ENCODE assay signal across 14 cellular contexts in genomic region chr13:100521912-100522490, GRCh38.
DNase-seq lines count a peak whose midpoint lies in the region; ATAC-seq and TF ChIP-seq lines count a peak whose summit lies in the region.
"Had no signal": no experiment of that assay in that cellular context is flagged by ENCODE, and none has a peak within 500 bp of the region (broad histone marks: within the 10 kb centered on the region; RNA-seq: fewer than 3 reads in every experiment).

No MANE protein-coding gene starts in this region.

- H3K27ac ChIP-seq in transverse colon (no peak overlapping the region), neuronal stem cell (replicated peaks; ENCODE audit: low read length) (no peak overlapping the region)
- H3K27ac ChIP-seq: psoas muscle had no signal

- no peak overlapping the region for H2BK5ac ChIP-seq in neuronal stem cell (ENCODE audit: low read length)

- TF ChIP-seq EP300 in transverse colon (IDR thresholded peaks at IDR 0.05; ENCODE audit: low read depth) = no peak

- H3K9me3 ChIP-seq in transverse colon (no peaks in the 10 kb centered on the region), neuronal stem cell (replicated peaks in 1 of 2; ENCODE audit: control insufficient read depth in 2 of 2, insufficient read depth in 1 of 2, low read depth in 1 of 2, low read length in 2 of 2) (no peaks in the 10 kb centered on the region)
- H3K9me3 ChIP-seq: psoas muscle had no signal

- DNase-seq in activated naive CD4-positive, alpha-beta T cell treated with anti-CD3 and anti-CD28 coated beads, Interleukin-2, amount 50 U/mL, for 72 hours (ENCODE audit: low spot score in 2 of 2) = no peak
- DNase-seq in NCI-H1694 (lab: John Stamatoyannopoulos, UW) (peak; percentile 96), transverse colon (no peak), ACHN (no peak), neuronal stem cell (ENCODE audit: low spot score) (no peak)
- peak; percentile 16 for DNase-seq in central memory CD4-positive, alpha-beta T cell
- DNase-seq in stimulated activated CD8-positive, alpha-beta memory T cell treated with anti-CD3 and anti-CD28 coated beads, Interleukin-4, amount 100 ng/mL, for 48 hours = peak; percentile 20
- DNase-seq: kidney, NCI-H1048, NCI-H526, psoas muscle, T1000, trophoblast cell had no signal

- H3K23ac ChIP-seq in neuronal stem cell (ENCODE audit: low read depth, low read length, poor library complexity) = no peak overlapping the region

- H3K27me3 ChIP-seq in transverse colon = no peaks in the 10 kb centered on the region
- no peaks in the 10 kb centered on the region for H3K27me3 ChIP-seq in neuronal stem cell (ENCODE audit: control insufficient read depth in 3 of 3, insufficient read depth in 3 of 3, low read depth in 1 of 3, low read length in 3 of 3)

- in situ Hi-C loops in transverse colon (cut with MboI; ENCODE audit: low pct_ligation_motif_present in 1 of 4, low pct_unique_long_range_greater_than_20kb in 1 of 4, low sequenced_read_pairs in 3 of 4) = loop anchor here in 3 of 4 donors (25.0 kb wide), 4 partner anchors 285 to 860 kb away; no protein-coding TSS in a partner anchor
- in situ Hi-C loops in ACHN (cut with HindIII; ENCODE audit: low pct_ligation_motif_present, low pct_unique_long_range_greater_than_20kb, low sequenced_read_pairs) = no loop called here

- no peak overlapping the region for H3K18ac ChIP-seq in neuronal stem cell (ENCODE audit: low read length)

- peak overlapping the region; percentile 71 for H3K4me3 Mint-ChIP-seq in activated naive CD4-positive, alpha-beta T cell treated with anti-CD3 and anti-CD28 coated beads, Interleukin-2, amount 50 U/mL, for 24 hours

- no peaks in the 10 kb centered on the region for H3K79me1 ChIP-seq in neuronal stem cell (ENCODE audit: low read depth, low read length)

- H2BK12ac ChIP-seq in neuronal stem cell (ENCODE audit: low read length) = no peak overlapping the region

- no peaks in the 10 kb centered on the region for H3K27me3 Mint-ChIP-seq in activated naive CD4-positive, alpha-beta T cell treated with anti-CD3 and anti-CD28 coated beads, Interleukin-2, amount 50 U/mL, for 24 hours

- no peak overlapping the region for H3K9ac ChIP-seq in neuronal stem cell (ENCODE audit: low read depth, low read length, poor library complexity)

- H2AK5ac ChIP-seq in neuronal stem cell (ENCODE audit: low read depth, low read length) = no peak overlapping the region

- no peaks in the 10 kb centered on the region for H3K36me3 Mint-ChIP-seq in activated naive CD4-positive, alpha-beta T cell treated with anti-CD3 and anti-CD28 coated beads, Interleukin-2, amount 50 U/mL, for 24 hours
- H3K36me3 Mint-ChIP-seq in activated naive CD4-positive, alpha-beta T cell treated with anti-CD3 and anti-CD28 coated beads, Interleukin-2, amount 50 U/mL, for 72 hours = no peaks in the 10 kb centered on the region

- H3K27ac Mint-ChIP-seq in activated naive CD4-positive, alpha-beta T cell treated with anti-CD3 and anti-CD28 coated beads, Interleukin-2, amount 50 U/mL, for 24 hours = no peak overlapping the region
- H3K27ac Mint-ChIP-seq in activated naive CD4-positive, alpha-beta T cell treated with anti-CD3 and anti-CD28 coated beads, Interleukin-2, amount 50 U/mL, for 72 hours = no peak overlapping the region

- no peak overlapping the region for H2BK120ac ChIP-seq in neuronal stem cell (ENCODE audit: low read depth, low read length)

- no peak overlapping the region for H2AFZ ChIP-seq in neuronal stem cell (ENCODE audit: low read length)

- 76 to 78% methylated on average over 9 to 11 of the region's 11 CpGs for WGBS in transverse colon (ENCODE audit: low coverage in 1 of 2), 2 donors
- WGBS in neuronal stem cell (ENCODE audit: extremely low coverage in 2 of 2, insufficient read length in 2 of 2, insufficient replicate concordance in 1 of 2), 2 donors = no CpG with 5 or more reads among the region's 11 CpGs

- H3K9me3 Mint-ChIP-seq in activated naive CD4-positive, alpha-beta T cell treated with anti-CD3 and anti-CD28 coated beads, Interleukin-2, amount 50 U/mL, for 24 hours = no peaks in the 10 kb centered on the region
- no peaks in the 10 kb centered on the region for H3K9me3 Mint-ChIP-seq in activated naive CD4-positive, alpha-beta T cell treated with anti-CD3 and anti-CD28 coated beads, Interleukin-2, amount 50 U/mL, for 72 hours

- H4K8ac ChIP-seq in neuronal stem cell (ENCODE audit: low read depth, low read length) = no peak overlapping the region

- no peak overlapping the region for H2BK15ac ChIP-seq in neuronal stem cell (ENCODE audit: low read length)

- no peak for TF ChIP-seq CTCF in transverse colon (IDR thresholded peaks at IDR 0.05)

- peaks cover 13% of the 10 kb centered on the region for H3K4me1 Mint-ChIP-seq in activated naive CD4-positive, alpha-beta T cell treated with anti-CD3 and anti-CD28 coated beads, Interleukin-2, amount 50 U/mL, for 24 hours

- H3K4ac ChIP-seq in neuronal stem cell (ENCODE audit: low read length) = no peak overlapping the region

- H3K14ac ChIP-seq in neuronal stem cell (ENCODE audit: low read length) = no peak overlapping the region

- H3K4me3 ChIP-seq in transverse colon = no peak overlapping the region
- H3K4me3 ChIP-seq in neuronal stem cell (ENCODE audit: low read length in 2 of 2) = no peak overlapping the region
- H3K4me3 ChIP-seq: psoas muscle had no signal

- no peak overlapping the region for H3K4me2 ChIP-seq in neuronal stem cell (ENCODE audit: insufficient read depth, low read length, poor library complexity, severe bottlenecking)

- H3K36me3 ChIP-seq in transverse colon (no peaks in the 10 kb centered on the region), neuronal stem cell (replicated peaks in 1 of 2; ENCODE audit: control insufficient read depth in 2 of 2, insufficient read depth in 2 of 2, low read length in 2 of 2) (peaks cover 0 to 6% of the 10 kb centered on the region in 2 donors)

- H4K91ac ChIP-seq in neuronal stem cell (ENCODE audit: low read depth, low read length, poor library complexity) = no peak overlapping the region

- intact Hi-C loops in transverse colon (cut with DNase I; ENCODE audit: low total_unique reads) = no loop called here

- TF ChIP-seq POLR2A in transverse colon (IDR thresholded peaks at IDR 0.05) = no peak

- no peak for ATAC-seq in activated naive CD4-positive, alpha-beta T cell treated with anti-CD3 and anti-CD28 coated beads, Interleukin-2, amount 50 U/mL, for 72 hours
- ATAC-seq: psoas muscle had no signal

- H3K4me1 ChIP-seq in transverse colon (peaks cover 0 to 12% (median 5%) of the 10 kb centered on the region in 4 donors), neuronal stem cell (ENCODE audit: control insufficient read depth in 2 of 2, insufficient read depth in 1 of 2, low read depth in 1 of 2, low read length in 2 of 2) (peaks cover 3 to 7% of the 10 kb centered on the region in 2 donors)
- H3K4me1 ChIP-seq: psoas muscle had no signal

Comparison
In these comparisons a context has a peak if more than half of its experiments do, and no peak if none do; other contexts are left out.
1. DNase-seq: peak in NCI-H1694 (single experiment), central memory CD4-positive, alpha-beta T cell (single experiment) and stimulated activated CD8-positive, alpha-beta memory T cell treated with anti-CD3 and anti-CD28 coated beads, Interleukin-4, amount 100 ng/mL, for 48 hours (single experiment); none in activated naive CD4-positive, alpha-beta T cell treated with anti-CD3 and anti-CD28 coated beads, Interleukin-2, amount 50 U/mL, for 72 hours (0 of 2), transverse colon (single experiment), ACHN (single experiment) and neuronal stem cell (single experiment).